10 cellular contexts compared by ENCODE assay signal in the genomic region with DNA sequence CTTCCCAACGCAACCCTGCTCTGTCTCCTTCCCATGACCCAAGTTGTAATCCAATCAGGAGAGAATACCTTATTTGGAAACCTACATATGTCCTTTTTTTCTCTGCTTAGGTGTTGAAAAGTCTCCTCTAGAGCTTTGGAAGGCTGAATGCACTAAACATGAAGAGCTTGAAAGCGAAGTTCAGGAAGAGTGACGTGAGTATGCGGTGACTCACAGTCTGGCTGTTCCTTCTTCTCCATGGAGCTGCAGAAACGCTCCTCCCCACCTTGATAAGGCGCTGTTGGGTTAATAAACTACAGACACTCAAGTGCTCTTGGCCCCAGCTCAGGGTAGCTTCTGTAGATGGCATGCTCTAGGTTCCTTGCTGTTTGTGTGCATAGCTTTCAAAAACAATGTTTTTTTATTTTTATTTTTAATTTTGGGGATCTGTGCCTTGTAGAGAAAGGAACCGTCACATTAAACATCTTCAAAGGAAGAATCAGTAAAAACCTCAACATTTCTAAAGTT. TPM values are rescaled to one million over a fixed set of nuclear protein-coding genes. Genes with fewer than 3 reads are reported as not detected.
DNase-seq lines count a peak whose midpoint lies in the region; ATAC-seq, FAIRE-seq and TF ChIP-seq lines count a peak whose summit lies in the region.
"Had no signal": no experiment of that assay in that cellular context is flagged by ENCODE, and none has a peak within 500 bp of the region (broad histone marks: within the 10 kb centered on the region; RNA-seq: fewer than 3 reads in every experiment).

No MANE protein-coding gene starts in this region.

- H3K36me3 Mint-ChIP-seq in CD4-positive, alpha-beta memory T cell, result peaks cover 0 to 4% of the 10 kb centered on the region in 2 donors

- CTCF ChIA-PET in endothelial cell of umbilical vein (lab: Charles Lee), result interaction anchor here (0.8 to 3.9 kb wide), 22 partner anchors 8 to 212 kb away, joined by 3 to 25 read pairs (median 4); no protein-coding TSS in a partner anchor
- CTCF ChIA-PET in CD4-positive, alpha-beta memory T cell (lab: Charles Lee; ENCODE audit: partially characterized antibody), result no interaction called here

- no peak overlapping the region for H2AFZ ChIP-seq in endothelial cell of umbilical vein (ENCODE audit: low read depth, low read length)

- BruUV-seq in endothelial cell of umbilical vein (replicated peaks; lab: Mats Ljungman, UMichigan), result no TSS peak

- H3K9me3 Mint-ChIP-seq in CD4-positive, alpha-beta memory T cell, result no peaks in the 10 kb centered on the region

- no peaks in the 10 kb centered on the region for H3K27me3 ChIP-seq in endothelial cell of umbilical vein (ENCODE audit: control insufficient read depth in 2 of 2, insufficient read depth in 2 of 2, low read length in 2 of 2)
- H3K27me3 ChIP-seq in CD4-positive, alpha-beta memory T cell (ENCODE audit: insufficient read depth, low read length), result no peaks in the 10 kb centered on the region
- H3K27me3 ChIP-seq: tibial nerve had no signal

- DNase-seq in AG09309 (ENCODE audit: low read depth) (peak; percentile 90), NCI-H226 (peak; percentile 98), endothelial cell of umbilical vein (ENCODE audit: low read depth, low spot score) (peak; percentile 97), mucosa of descending colon (peak; percentile 56 to 87 (median 61)), NCI-H69 (lab: John Stamatoyannopoulos, UW) (no peak)
- no peak for DNase-seq in activated CD4-positive, alpha-beta T cell treated with anti-CD3 and anti-CD28 coated beads for 1 hour
- no peak for DNase-seq in CD4-positive, alpha-beta memory T cell
- DNase-seq: NCI-H774 had no signal

- dilution Hi-C loops in endothelial cell of umbilical vein (cut with MboI; ENCODE audit: extremely low pct_ligation_motif_present, low sequenced_read_pairs), result no loop called here

- H3K4me1 ChIP-seq in endothelial cell of umbilical vein (ENCODE audit: control insufficient read depth, extremely low read depth, insufficient read depth, low read length) (peaks cover 63% of the 10 kb centered on the region), mucosa of descending colon (ENCODE audit: low read depth) (peaks cover 6% of the 10 kb centered on the region)
- H3K4me1 ChIP-seq in CD4-positive, alpha-beta memory T cell (ENCODE audit: insufficient read depth, low read length), result no peaks in the 10 kb centered on the region

- H3K9me3 ChIP-seq in endothelial cell of umbilical vein (replicated peaks; ENCODE audit: control insufficient read depth, insufficient read depth, low read length), result no peaks in the 10 kb centered on the region
- no peaks in the 10 kb centered on the region for H3K9me3 ChIP-seq in mucosa of descending colon
- H3K9me3 ChIP-seq in CD4-positive, alpha-beta memory T cell (ENCODE audit: control insufficient read depth in 1 of 2, low read length in 2 of 2), result no peaks in the 10 kb centered on the region
- H3K9me3 ChIP-seq: tibial nerve had no signal

- TF ChIP-seq POLR2A in endothelial cell of umbilical vein (IDR thresholded peaks at IDR 0.05; ENCODE audit: low read depth, low read length), result no peak

- H4K20me1 ChIP-seq in endothelial cell of umbilical vein (replicated peaks; ENCODE audit: control insufficient read depth, extremely low read depth, insufficient read depth, low read length), result no peaks in the 10 kb centered on the region

- H3K27ac ChIP-seq in endothelial cell of umbilical vein (ENCODE audit: insufficient read depth, low read depth, low read length), result peak overlapping the region; percentile 80
- no peak overlapping the region for H3K27ac ChIP-seq in CD4-positive, alpha-beta memory T cell (ENCODE audit: low read depth, low read length)

- peaks cover 95% of the 10 kb centered on the region for H3K79me2 ChIP-seq in endothelial cell of umbilical vein (ENCODE audit: control insufficient read depth, insufficient read depth, low read length)

- no peaks in the 10 kb centered on the region for H3K4me1 Mint-ChIP-seq in CD4-positive, alpha-beta memory T cell

- H3K27ac Mint-ChIP-seq in CD4-positive, alpha-beta memory T cell, result no peak overlapping the region

- peak; percentile 98 for FAIRE-seq in endothelial cell of umbilical vein (lab: Jason Lieb, UNC)

- TF ChIP-seq CTCF in AG09309 (IDR thresholded peaks at IDR 0.05; ENCODE audit: control insufficient read depth, insufficient read depth, low read depth, low read length, missing control alignments) (peak; percentile 3), endothelial cell of umbilical vein (IDR thresholded peaks at IDR 0.05; ENCODE audit: extremely low read depth in 1 of 2, insufficient read depth in 1 of 2, low read depth in 1 of 2, low read length in 2 of 2) (peak in 1 of 2 donors; percentile 6), mucosa of descending colon (IDR thresholded peaks at IDR 0.05) (no peak)

- peaks cover 12 to 40% of the 10 kb centered on the region in 2 experiments for H3K36me3 ChIP-seq in endothelial cell of umbilical vein (ENCODE audit: control insufficient read depth in 2 of 2, extremely low read depth in 1 of 2, insufficient read depth in 2 of 2, low read length in 2 of 2)
- no peaks in the 10 kb centered on the region for H3K36me3 ChIP-seq in mucosa of descending colon (ENCODE audit: low read depth)
- no peaks in the 10 kb centered on the region for H3K36me3 ChIP-seq in CD4-positive, alpha-beta memory T cell (ENCODE audit: insufficient read depth, low read length)

- H3K4me2 ChIP-seq in endothelial cell of umbilical vein (ENCODE audit: insufficient read depth, low read length), result peak overlapping the region; percentile 40

- H3K9me1 ChIP-seq in endothelial cell of umbilical vein (replicated peaks; ENCODE audit: control insufficient read depth, extremely low read depth, insufficient read depth, low read length), result no peaks in the 10 kb centered on the region

- POLR2A ChIA-PET in endothelial cell of umbilical vein (lab: Charles Lee), result interaction anchor here (0.5 to 1.7 kb wide), 11 partner anchors 9 to 102 kb away, joined by 3 to 8 read pairs (median 5); a partner anchor contains a TSS
- POLR2A ChIA-PET in CD4-positive, alpha-beta memory T cell (lab: Charles Lee; ENCODE audit: partially characterized antibody), result no interaction called here

- intact Hi-C loops in endothelial cell of umbilical vein (cut with micrococcal nuclease) (loop anchor here (1.0 kb wide), 5 partner anchors 19 to 200 kb away; a partner anchor contains a TSS), mucosa of descending colon (cut with DNase I, micrococcal nuclease) (no loop called here)
- intact Hi-C loops in CD4-positive, alpha-beta memory T cell (cut with micrococcal nuclease), result no loop called here

- H3K4me3 ChIP-seq in AG09309 (ENCODE audit: control insufficient read depth, low read depth, low read length) (no peak overlapping the region), endothelial cell of umbilical vein (replicated peaks in 1 of 3; ENCODE audit: insufficient read depth in 1 of 3, low read depth in 1 of 3, low read length in 3 of 3) (peak overlapping the region in 1 of 3 experiments; percentile 12), mucosa of descending colon (peak overlapping the region; percentile 7)
- no peak overlapping the region for H3K4me3 ChIP-seq in CD4-positive, alpha-beta memory T cell (ENCODE audit: low read length in 2 of 2)
- H3K4me3 ChIP-seq: tibial nerve had no signal

- ATAC-seq in mucosa of descending colon, result peak; percentile 98
- no peak for ATAC-seq in GM21619 (IDR thresholded peaks at IDR 0.05; ENCODE audit: unreplicated experiment)

- peaks cover 1 to 2% of the 10 kb centered on the region in 2 donors for H3K27me3 Mint-ChIP-seq in CD4-positive, alpha-beta memory T cell

- H3K9ac ChIP-seq in endothelial cell of umbilical vein (replicated peaks; ENCODE audit: extremely low read depth, insufficient read depth, low read length), result peak overlapping the region; percentile 64

- H3K4me3 Mint-ChIP-seq in CD4-positive, alpha-beta memory T cell, result no peak overlapping the region

TF ChIP-seq in endothelial cell of umbilical vein, 7 proteins besides CTCF, POLR2A, EP300 and RAD21:
- TF ChIP-seq FOS (IDR thresholded peaks at IDR 0.05; ENCODE audit: borderline replicate concordance, insufficient read depth, low read length), result peak; percentile 92
- TF ChIP-seq JUN (IDR thresholded peaks at IDR 0.05; ENCODE audit: borderline replicate concordance, insufficient read depth, insufficient read length, low read depth), result peak; percentile 94
- TF ChIP-seq MYC (IDR thresholded peaks at IDR 0.05; ENCODE audit: low read depth, low read length), result no peak
- no peak for TF ChIP-seq EZH2 (IDR thresholded peaks at IDR 0.05; ENCODE audit: borderline replicate concordance, low read depth, low read length, severe bottlenecking)
- TF ChIP-seq POLR2AphosphoS5 (IDR thresholded peaks at IDR 0.05; ENCODE audit: insufficient read depth, low read depth, low read length), result no peak
- no peak for TF ChIP-seq GATA2 (IDR thresholded peaks at IDR 0.05; ENCODE audit: insufficient read depth, insufficient read length, low read depth, low read length)
- TF ChIP-seq, protein P1, sequence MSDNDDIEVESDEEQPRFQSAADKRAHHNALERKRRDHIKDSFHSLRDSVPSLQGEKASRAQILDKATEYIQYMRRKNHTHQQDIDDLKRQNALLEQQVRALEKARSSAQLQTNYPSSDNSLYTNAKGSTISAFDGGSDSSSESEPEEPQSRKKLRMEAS (IDR thresholded peaks at IDR 0.05; ENCODE audit: insufficient read depth, insufficient read length), result no peak

RNA-seq across cellular contexts. Expression of a gene that starts 30.7 kb away (rescaled TPM):
- total RNA-seq in endothelial cell of umbilical vein, result 369 and 390 TPM in 2 replicates
- polyA plus RNA-seq in endothelial cell of umbilical vein, result 113 and 114 TPM in 2 replicates
- polyA plus RNA-seq in endothelial cell of umbilical vein (2011; cell fraction: cytosol; rRNA removed), result 130 and 164 TPM in 2 replicates
- 204 and 223 TPM in 2 replicates for polyA plus RNA-seq in endothelial cell of umbilical vein (2011; cell fraction: nucleus; rRNA removed)
- 239 and 249 TPM in 2 replicates for polyA plus RNA-seq in endothelial cell of umbilical vein (2012)
- polyA minus RNA-seq in endothelial cell of umbilical vein, result 582 and 866 TPM in 2 replicates
- polyA minus RNA-seq in endothelial cell of umbilical vein (2011; cell fraction: cytosol; rRNA and poly(A)+ RNA removed), result 2.6 TPM
- polyA minus RNA-seq in endothelial cell of umbilical vein (2011; cell fraction: nucleus; rRNA and poly(A)+ RNA removed), result 148 and 149 TPM in 2 replicates
- total RNA-seq in mucosa of descending colon, result 10 to 100 TPM; 14.0 to 41.0 (median 23.4) TPM
- total RNA-seq in CD4-positive, alpha-beta memory T cell, result 1 to 10 TPM; 1.9 to 2.6 TPM
- 1 to 10 TPM in 1 of 2 donors, under 1 TPM in 1; 0.15 to 2.4 TPM for polyA plus RNA-seq in CD4-positive, alpha-beta memory T cell

Comparison
In these comparisons a context has a peak if more than half of its experiments do, and no peak if none do; other contexts are left out.
1. DNase-seq: peak in AG09309 (single experiment), NCI-H226 (single experiment), endothelial cell of umbilical vein (single experiment) and mucosa of descending colon (3 of 3); none in activated CD4-positive, alpha-beta T cell treated with anti-CD3 and anti-CD28 coated beads for 1 hour (single experiment), NCI-H69 (single experiment) and CD4-positive, alpha-beta memory T cell (0 of 5).